ENCODE assay signal across 8 cellular contexts in the genomic region with DNA sequence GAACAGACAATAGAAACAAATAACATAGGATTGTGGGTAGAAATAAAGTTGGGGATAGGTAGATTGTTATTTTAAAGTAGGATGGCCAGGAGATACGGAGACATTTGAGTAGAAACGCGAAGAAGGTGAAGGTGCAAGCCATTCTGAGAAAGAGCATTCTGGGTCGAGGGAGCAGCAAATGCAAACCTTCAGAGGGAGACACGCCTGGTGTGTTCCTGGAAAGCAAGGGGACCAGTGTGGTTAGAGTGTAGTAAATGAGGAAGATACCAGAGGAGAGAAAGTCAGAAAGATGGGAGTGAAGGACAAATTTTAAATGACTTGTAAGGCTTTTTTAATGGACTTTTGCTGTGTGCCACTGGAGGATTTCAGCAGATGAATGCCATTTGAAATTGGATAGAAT. TPM values are rescaled to one million over a fixed set of nuclear protein-coding genes. Genes with fewer than 3 reads are reported as not detected.
DNase-seq lines count a peak whose midpoint lies in the region; ATAC-seq and TF ChIP-seq lines count a peak whose summit lies in the region.

No MANE protein-coding gene starts in this region.

- H3K27me3 Mint-ChIP-seq in activated CD4-positive, alpha-beta T cell treated with anti-CD3 and anti-CD28 coated beads, Interleukin-2, amount 10 ng/mL, durations not matched to agents 7 days and 5 days, result no peaks in the 10 kb centered on the region
- H3K27me3 Mint-ChIP-seq in T-helper 17 cell, result no peaks in the 10 kb centered on the region

- no peaks in the 10 kb centered on the region for H3K9me3 ChIP-seq in T-helper 17 cell (ENCODE audit: control insufficient read depth, low read length, poor library complexity, severe bottlenecking)

- H3K4me1 Mint-ChIP-seq in activated CD4-positive, alpha-beta T cell treated with anti-CD3 and anti-CD28 coated beads, Interleukin-2, amount 10 ng/mL, durations not matched to agents 7 days and 5 days, result peaks cover 37% of the 10 kb centered on the region
- H3K4me1 Mint-ChIP-seq in T-helper 17 cell, result peaks cover 27% of the 10 kb centered on the region
- peaks cover 30% of the 10 kb centered on the region for H3K4me1 Mint-ChIP-seq in stimulated activated effector memory CD8-positive, alpha-beta T cell treated with anti-CD3 and anti-CD28 coated beads, Interleukin-12 subunit alpha, Interleukin-12 subunit beta, amount 100 ng/mL, for 72 hours

- H3K9me3 Mint-ChIP-seq in activated CD4-positive, alpha-beta T cell treated with anti-CD3 and anti-CD28 coated beads, Interleukin-2, amount 10 ng/mL, durations not matched to agents 7 days and 5 days, result no peaks in the 10 kb centered on the region
- H3K9me3 Mint-ChIP-seq in stimulated activated effector memory CD8-positive, alpha-beta T cell treated with anti-CD3 and anti-CD28 coated beads, Interleukin-12 subunit alpha, Interleukin-12 subunit beta, amount 100 ng/mL, for 72 hours, result no peaks in the 10 kb centered on the region

- H3K27ac Mint-ChIP-seq in activated CD4-positive, alpha-beta T cell treated with anti-CD3 and anti-CD28 coated beads, Interleukin-2, amount 10 ng/mL, durations not matched to agents 7 days and 5 days, result peak overlapping the region; percentile 100
- peak overlapping the region; percentile 99 for H3K27ac Mint-ChIP-seq in T-helper 17 cell
- H3K27ac Mint-ChIP-seq in stimulated activated effector memory CD8-positive, alpha-beta T cell treated with anti-CD3 and anti-CD28 coated beads, Interleukin-12 subunit alpha, Interleukin-12 subunit beta, amount 100 ng/mL, for 72 hours, result peak overlapping the region; percentile 99

- ATAC-seq in T-helper 17 cell, result no peak
- no peak for ATAC-seq in stimulated activated effector memory CD8-positive, alpha-beta T cell treated with anti-CD3 and anti-CD28 coated beads, Interleukin-12 subunit alpha, Interleukin-12 subunit beta, amount 100 ng/mL, for 72 hours
- ATAC-seq in HG03196 (IDR thresholded peaks at IDR 0.05; ENCODE audit: unreplicated experiment), result no peak
- no peak for ATAC-seq in HG03565 (IDR thresholded peaks at IDR 0.05; ENCODE audit: unreplicated experiment)

- TF ChIP-seq POLR2A in erythroblast (IDR thresholded peaks at IDR 0.05; ENCODE audit: low read length), result no peak

- DNase-seq in activated CD4-positive, alpha-beta T cell treated with anti-CD3 and anti-CD28 coated beads, Interleukin-2, amount 10 ng/mL, durations not matched to agents 7 days and 5 days, result no peak
- DNase-seq in activated CD4-positive, alpha-beta T cell treated with anti-CD3 and anti-CD28 coated beads, Interleukin-2, amount 50 U/mL, for 48 hours, result no peak
- DNase-seq in T-helper 17 cell (no peak), erythroblast (lab: John Stamatoyannopoulos, UW) (peak; percentile 11 to 22), NCI-H1417 (lab: John Stamatoyannopoulos, UW) (no peak)
- peak in 1 of 2 donors; percentile 40 for DNase-seq in stimulated activated effector memory CD8-positive, alpha-beta T cell treated with anti-CD3 and anti-CD28 coated beads, Interleukin-12 subunit alpha, Interleukin-12 subunit beta, amount 100 ng/mL, for 72 hours (ENCODE audit: low spot score in 2 of 2)

- POLR2A ChIA-PET in activated CD4-positive, alpha-beta T cell treated with anti-CD3 and anti-CD28 coated beads, Interleukin-2, amount 10 ng/mL, durations not matched to agents 7 days and 5 days (lab: Charles Lee), result interaction anchor here (0.6 kb wide), 1 partner anchor 20 kb away, joined by 3 read pairs; no protein-coding TSS in a partner anchor

- CTCF ChIA-PET in activated CD4-positive, alpha-beta T cell treated with anti-CD3 and anti-CD28 coated beads, Interleukin-2, amount 10 ng/mL, durations not matched to agents 7 days and 5 days (lab: Charles Lee), result interaction anchor here (1.9 to 3.5 kb wide), 3 partner anchors 10 to 15 kb away, joined by 5 to 12 read pairs (median 10); no protein-coding TSS in a partner anchor

- peaks cover 37% of the 10 kb centered on the region for H3K36me3 Mint-ChIP-seq in activated CD4-positive, alpha-beta T cell treated with anti-CD3 and anti-CD28 coated beads, Interleukin-2, amount 10 ng/mL, durations not matched to agents 7 days and 5 days (ENCODE audit: low read depth)
- peaks cover 13% of the 10 kb centered on the region for H3K36me3 Mint-ChIP-seq in T-helper 17 cell (ENCODE audit: low read depth)
- H3K36me3 Mint-ChIP-seq in stimulated activated effector memory CD8-positive, alpha-beta T cell treated with anti-CD3 and anti-CD28 coated beads, Interleukin-12 subunit alpha, Interleukin-12 subunit beta, amount 100 ng/mL, for 72 hours, result peaks cover 61% of the 10 kb centered on the region

- H3K4me3 Mint-ChIP-seq in activated CD4-positive, alpha-beta T cell treated with anti-CD3 and anti-CD28 coated beads, Interleukin-2, amount 10 ng/mL, durations not matched to agents 7 days and 5 days, result peak overlapping the region; percentile 92
- H3K4me3 Mint-ChIP-seq in T-helper 17 cell, result peak overlapping the region; percentile 97
- H3K4me3 Mint-ChIP-seq in stimulated activated effector memory CD8-positive, alpha-beta T cell treated with anti-CD3 and anti-CD28 coated beads, Interleukin-12 subunit alpha, Interleukin-12 subunit beta, amount 100 ng/mL, for 72 hours, result peak overlapping the region; percentile 97

RNA-seq across cellular contexts. Expression of a gene that starts 1.7 kb away (rescaled TPM):
- 10 to 100 TPM; 27.1 to 29.3 TPM for total RNA-seq in activated CD4-positive, alpha-beta T cell treated with anti-CD3 and anti-CD28 coated beads, Interleukin-2, amount 10 ng/mL, durations not matched to agents 7 days and 5 days
- 10 to 100 TPM; 31.3 to 34.7 TPM for total RNA-seq in T-helper 17 cell

Comparison
In these comparisons a context has a peak if more than half of its experiments do, and no peak if none do; other contexts are left out.
1. DNase-seq: peak in erythroblast (2 of 2); none in activated CD4-positive, alpha-beta T cell treated with anti-CD3 and anti-CD28 coated beads, Interleukin-2, amount 10 ng/mL, durations not matched to agents 7 days and 5 days (single experiment), activated CD4-positive, alpha-beta T cell treated with anti-CD3 and anti-CD28 coated beads, Interleukin-2, amount 50 U/mL, for 48 hours (0 of 2), T-helper 17 cell (0 of 3) and NCI-H1417 (0 of 3).
2. Peak in every context shown above with its lines, with median percentiles within 50 percentile points of each other: H3K27ac Mint-ChIP-seq and H3K4me3 Mint-ChIP-seq.